In genomic region chr13:109924376-109924775, GRCh38 we compare ENCODE assay signal across 1 cellular context.
TF ChIP-seq lines count a peak whose summit lies in the region.

No MANE protein-coding gene starts in this region.

TF ChIP-seq in H1, 55 proteins besides CTCF, POLR2A, EP300 and RAD21 (continued from another document):
- TF ChIP-seq KDM4A (IDR thresholded peaks at IDR 0.05; ENCODE audit: low read depth, low read length, severe bottlenecking) (no peak), GTF2F1 (IDR thresholded peaks at IDR 0.05; ENCODE audit: borderline replicate concordance, low read depth, low read length) (no peak), POLR2AphosphoS5 (IDR thresholded peaks at IDR 0.05; ENCODE audit: low read depth, low read length) (no peak), SUZ12 (IDR thresholded peaks at IDR 0.05; ENCODE audit: low read length) (no peak), SRF (IDR thresholded peaks at IDR 0.05; ENCODE audit: low read depth, low read length) (no peak), ATF3 (IDR thresholded peaks at IDR 0.05; ENCODE audit: insufficient read depth, low read depth, low read length) (no peak)
